ENCODE assay signal across 25 cellular contexts in the genomic region with DNA sequence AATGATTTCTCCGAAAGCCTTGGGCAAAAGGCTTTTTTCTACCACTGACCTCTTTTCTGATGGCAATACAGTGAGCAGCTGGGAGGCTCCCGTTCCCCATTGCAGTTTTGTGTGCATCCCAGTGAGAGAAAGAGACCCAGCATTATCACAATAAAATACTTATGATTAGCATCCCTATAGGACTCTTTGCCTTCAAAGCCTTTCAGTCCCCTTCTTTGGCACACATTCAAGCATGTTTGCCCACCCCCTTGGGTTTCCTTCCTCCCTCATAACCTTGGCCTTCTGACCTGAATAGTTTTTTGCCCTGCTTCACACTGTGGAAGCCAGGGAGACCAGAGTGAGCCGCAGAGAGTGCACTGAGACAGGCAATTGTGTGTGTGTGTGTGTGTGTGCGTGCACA. TPM values are rescaled to one million over a fixed set of nuclear protein-coding genes. Genes with fewer than 3 reads are reported as not detected.
"Had no signal": no experiment of that assay in that cellular context is flagged by ENCODE, and none has a peak within 500 bp of the region (broad histone marks: within the 10 kb centered on the region; RNA-seq: fewer than 3 reads in every experiment).

No MANE protein-coding gene starts in this region.

- H3K4me2 ChIP-seq: smooth muscle cell had no signal

- H3K4me1 ChIP-seq: prostate gland, vagina had no signal

- H3K36me3 ChIP-seq: left ventricle myocardium inferior, pancreas, prostate gland, stomach, thyroid gland, transverse colon, vagina had no signal

- H3K27me3 ChIP-seq: pancreas, stomach, testis, thyroid gland, vagina had no signal

- H3K27ac Mint-ChIP-seq: memory B cell; naive thymus-derived CD4-positive, alpha-beta T cell; natural killer cell treated with Interleukin-12 subunit alpha and Interleukin-12 subunit beta and Interleukin-15 and Interleukin-18, amount 100 ng/mL, for 72 hours; stimulated activated naive B cell treated with anti-CD40 and anti-IgM and Interleukin-4, amounts not matched to agents 10 μg/mL and 1 μg/mL and 100 μg/mL, for 72 hours had no signal

- H3K27ac ChIP-seq: left ventricle myocardium inferior, pancreas, prostate gland, stomach, testis, thyroid gland, transverse colon, vagina had no signal

- H3K4me3 Mint-ChIP-seq: memory B cell; naive thymus-derived CD4-positive, alpha-beta T cell; natural killer cell treated with Interleukin-12 subunit alpha and Interleukin-12 subunit beta and Interleukin-15 and Interleukin-18, amount 100 ng/mL, for 72 hours; stimulated activated naive B cell treated with anti-CD40 and anti-IgM and Interleukin-4, amounts not matched to agents 10 μg/mL and 1 μg/mL and 100 μg/mL, for 72 hours had no signal

- H3K9me3 ChIP-seq: mucosa of descending colon, pancreas, prostate gland, testis, thyroid gland, transverse colon had no signal

- H3K9me3 Mint-ChIP-seq: natural killer cell treated with Interleukin-12 subunit alpha and Interleukin-12 subunit beta and Interleukin-15 and Interleukin-18, amount 100 ng/mL, for 72 hours had no signal

- H3K4me3 ChIP-seq: left ventricle myocardium inferior, lung, mucosa of descending colon, pancreas, prostate gland, smooth muscle cell, stomach, testis, thyroid gland, transverse colon, vagina had no signal

- H3K36me3 Mint-ChIP-seq: memory B cell; naive thymus-derived CD4-positive, alpha-beta T cell; natural killer cell treated with Interleukin-12 subunit alpha and Interleukin-12 subunit beta and Interleukin-15 and Interleukin-18, amount 100 ng/mL, for 72 hours; stimulated activated naive B cell treated with anti-CD40 and anti-IgM and Interleukin-4, amounts not matched to agents 10 μg/mL and 1 μg/mL and 100 μg/mL, for 72 hours had no signal

- DNase-seq: head of caudate nucleus; hippocampal formation; left ventricle myocardium inferior; midbrain; mucosa of descending colon; naive thymus-derived CD4-positive, alpha-beta T cell; nucleus accumbens; pancreas; posterior cingulate gyrus; retina; right cardiac atrium; stimulated activated CD4-positive, alpha-beta T cell treated with anti-CD3 and anti-CD28 coated beads, Interleukin-2, amount 100 ng/mL, for 24 hours; stimulated activated CD4-positive, alpha-beta T cell treated with anti-CD3 and anti-CD28 coated beads, Interleukin-4, amount 100 ng/mL, for 1 hour; stimulated activated naive B cell treated with anti-CD40 and anti-IgM and Interleukin-4, amounts not matched to agents 10 μg/mL and 1 μg/mL and 100 μg/mL, for 72 hours; stimulated activated naive CD8-positive, alpha-beta T cell treated with anti-CD3 and anti-CD28 coated beads, Interleukin-15, Interleukin-2, amounts not matched to agents 100 U/mL and 50 U/mL, for 24 hours; stomach; testis; thyroid gland; transverse colon had no signal

- H3K4me1 Mint-ChIP-seq: memory B cell; naive thymus-derived CD4-positive, alpha-beta T cell; stimulated activated naive B cell treated with anti-CD40 and anti-IgM and Interleukin-4, amounts not matched to agents 10 μg/mL and 1 μg/mL and 100 μg/mL, for 72 hours had no signal

- ATAC-seq: mucosa of descending colon; naive thymus-derived CD4-positive, alpha-beta T cell; natural killer cell treated with Interleukin-12 subunit alpha and Interleukin-12 subunit beta and Interleukin-15 and Interleukin-18, amount 100 ng/mL, for 72 hours; pancreas; right cardiac atrium; stimulated activated naive B cell treated with anti-CD40 and anti-IgM and Interleukin-4, amounts not matched to agents 10 μg/mL and 1 μg/mL and 100 μg/mL, for 72 hours; stimulated activated naive CD8-positive, alpha-beta T cell treated with anti-CD3 and anti-CD28 coated beads, Interleukin-15, Interleukin-2, amounts not matched to agents 100 U/mL and 50 U/mL, for 24 hours had no signal

RNA-seq across cellular contexts. Expression of a gene that starts 13.1 kb away (rescaled TPM):
- polyA plus RNA-seq: naive thymus-derived CD4-positive, alpha-beta T cell had no signal
